In the genomic region with DNA sequence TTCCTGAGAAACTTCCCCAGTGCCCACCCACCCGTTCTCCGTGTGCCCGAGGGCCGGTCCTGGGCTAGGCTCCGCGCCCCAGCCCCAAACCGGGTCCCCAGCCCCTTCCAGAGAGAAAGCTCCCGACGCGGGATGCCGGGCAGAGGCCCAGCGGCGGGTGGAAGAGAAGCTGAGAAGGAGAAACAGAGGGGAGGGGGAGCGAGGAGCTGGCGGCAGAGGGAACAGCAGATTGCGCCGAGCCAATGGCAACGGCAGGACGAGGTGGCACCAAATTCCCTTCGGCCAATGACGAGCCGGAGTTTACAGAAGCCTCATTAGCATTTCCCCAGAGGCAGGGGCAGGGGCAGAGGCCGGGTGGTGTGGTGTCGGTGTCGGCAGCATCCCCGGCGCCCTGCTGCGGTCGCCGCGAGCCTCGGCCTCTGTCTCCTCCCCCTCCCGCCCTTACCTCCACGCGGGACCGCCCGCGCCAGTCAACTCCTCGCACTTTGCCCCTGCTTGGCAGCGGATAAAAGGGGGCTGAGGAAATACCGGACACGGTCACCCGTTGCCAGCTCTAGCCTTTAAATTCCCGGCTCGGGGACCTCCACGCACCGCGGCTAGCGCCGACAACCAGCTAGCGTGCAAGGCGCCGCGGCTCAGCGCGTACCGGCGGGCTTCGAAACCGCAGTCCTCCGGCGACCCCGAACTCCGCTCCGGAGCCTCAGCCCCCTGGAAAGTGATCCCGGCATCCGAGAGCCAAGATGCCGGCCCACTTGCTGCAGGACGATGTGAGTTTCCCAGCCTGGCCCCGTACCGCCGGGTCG, we compare ENCODE assay signal across 1 cellular context.
TF ChIP-seq lines count a peak whose summit lies in the region.

A gene (plus strand): TSS at position 469 of the 803 bp plus-strand sequence. CDS start 272 bp downstream, at position 741.

TF ChIP-seq in K562, 482 proteins besides CTCF, POLR2A, EP300 and RAD21 (continued from another document and continues in another):
- TF ChIP-seq, protein P1, sequence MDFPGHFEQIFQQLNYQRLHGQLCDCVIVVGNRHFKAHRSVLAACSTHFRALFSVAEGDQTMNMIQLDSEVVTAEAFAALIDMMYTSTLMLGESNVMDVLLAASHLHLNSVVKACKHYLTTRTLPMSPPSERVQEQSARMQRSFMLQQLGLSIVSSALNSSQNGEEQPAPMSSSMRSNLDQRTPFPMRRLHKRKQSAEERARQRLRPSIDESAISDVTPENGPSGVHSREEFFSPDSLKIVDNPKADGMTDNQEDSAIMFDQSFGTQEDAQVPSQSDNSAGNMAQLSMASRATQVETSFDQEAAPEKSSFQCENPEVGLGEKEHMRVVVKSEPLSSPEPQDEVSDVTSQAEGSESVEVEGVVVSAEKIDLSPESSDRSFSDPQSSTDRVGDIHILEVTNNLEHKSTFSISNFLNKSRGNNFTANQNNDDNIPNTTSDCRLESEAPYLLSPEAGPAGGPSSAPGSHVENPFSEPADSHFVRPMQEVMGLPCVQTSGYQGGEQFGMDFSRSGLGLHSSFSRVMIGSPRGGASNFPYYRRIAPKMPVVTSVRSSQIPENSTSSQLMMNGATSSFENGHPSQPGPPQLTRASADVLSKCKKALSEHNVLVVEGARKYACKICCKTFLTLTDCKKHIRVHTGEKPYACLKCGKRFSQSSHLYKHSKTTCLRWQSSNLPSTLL (IDR thresholded peaks at IDR 0.05), result no peak
- no peak for TF ChIP-seq LARP7 (IDR thresholded peaks at IDR 0.05)
- no peak for TF ChIP-seq ZNF707 (CRISPR knock-in tag; conservative IDR thresholded peaks at IDR 0.05)
- no peak for TF ChIP-seq ELF2 (CRISPR knock-in tag; IDR thresholded peaks at IDR 0.05)
- TF ChIP-seq CHD1 (IDR thresholded peaks at IDR 0.05; ENCODE audit: low read length), result no peak
- no peak for TF ChIP-seq SOX6 (IDR thresholded peaks at IDR 0.05)
- TF ChIP-seq TAF9B (IDR thresholded peaks at IDR 0.05; ENCODE audit: partially characterized antibody), result peak; percentile 49
- peak; percentile 61 for TF ChIP-seq TAF1 (IDR thresholded peaks at IDR 0.05; ENCODE audit: control insufficient read depth, extremely low read depth, insufficient read depth, low read length, severe bottlenecking)
- no peak for TF ChIP-seq ZNF217 (CRISPR knock-in tag; IDR thresholded peaks at IDR 0.05)
- TF ChIP-seq GATAD2A (IDR thresholded peaks at IDR 0.05), result no peak
- TF ChIP-seq EGR1 (conservative IDR thresholded peaks at IDR 0.05), result no peak
- TF ChIP-seq KLF13 (tag; IDR thresholded peaks at IDR 0.05; ENCODE audit: borderline replicate concordance, low read depth), result no peak
- no peak for TF ChIP-seq RCOR1 (IDR thresholded peaks at IDR 0.05; ENCODE audit: borderline replicate concordance in 1 of 2, low read depth in 2 of 2, low read length in 2 of 2)
- TF ChIP-seq ZNF354B (CRISPR knock-in tag; IDR thresholded peaks at IDR 0.05), result no peak
- TF ChIP-seq SREBF1 (IDR thresholded peaks at IDR 0.05; ENCODE audit: borderline replicate concordance, low read depth, low read length), result peak; percentile 93
- no peak for TF ChIP-seq ZNF830 (CRISPR knock-in tag; IDR thresholded peaks at IDR 0.05)
- TF ChIP-seq SETDB1 (IDR thresholded peaks at IDR 0.05; ENCODE audit: low read length), result no peak
- no peak for TF ChIP-seq ELF4 (CRISPR knock-in tag; IDR thresholded peaks at IDR 0.05)
- no peak for TF ChIP-seq ZNF436 (CRISPR knock-in tag; IDR thresholded peaks at IDR 0.05)
- TF ChIP-seq NEUROD1 (IDR thresholded peaks at IDR 0.05; ENCODE audit: borderline replicate concordance, low read depth, low read length, partially characterized antibody), result peak; percentile 26
- TF ChIP-seq TEAD1 (CRISPR knock-in tag; IDR thresholded peaks at IDR 0.05), result 0 out of 4 replicates have a peak, but pooled peaks of 1 of the 2 experiments have one; percentile 18
- TF ChIP-seq, protein P2, sequence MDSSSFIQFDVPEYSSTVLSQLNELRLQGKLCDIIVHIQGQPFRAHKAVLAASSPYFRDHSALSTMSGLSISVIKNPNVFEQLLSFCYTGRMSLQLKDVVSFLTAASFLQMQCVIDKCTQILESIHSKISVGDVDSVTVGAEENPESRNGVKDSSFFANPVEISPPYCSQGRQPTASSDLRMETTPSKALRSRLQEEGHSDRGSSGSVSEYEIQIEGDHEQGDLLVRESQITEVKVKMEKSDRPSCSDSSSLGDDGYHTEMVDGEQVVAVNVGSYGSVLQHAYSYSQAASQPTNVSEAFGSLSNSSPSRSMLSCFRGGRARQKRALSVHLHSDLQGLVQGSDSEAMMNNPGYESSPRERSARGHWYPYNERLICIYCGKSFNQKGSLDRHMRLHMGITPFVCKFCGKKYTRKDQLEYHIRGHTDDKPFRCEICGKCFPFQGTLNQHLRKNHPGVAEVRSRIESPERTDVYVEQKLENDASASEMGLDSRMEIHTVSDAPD (CRISPR knock-in tag; IDR thresholded peaks at IDR 0.05), result no peak
- TF ChIP-seq, protein P3, sequence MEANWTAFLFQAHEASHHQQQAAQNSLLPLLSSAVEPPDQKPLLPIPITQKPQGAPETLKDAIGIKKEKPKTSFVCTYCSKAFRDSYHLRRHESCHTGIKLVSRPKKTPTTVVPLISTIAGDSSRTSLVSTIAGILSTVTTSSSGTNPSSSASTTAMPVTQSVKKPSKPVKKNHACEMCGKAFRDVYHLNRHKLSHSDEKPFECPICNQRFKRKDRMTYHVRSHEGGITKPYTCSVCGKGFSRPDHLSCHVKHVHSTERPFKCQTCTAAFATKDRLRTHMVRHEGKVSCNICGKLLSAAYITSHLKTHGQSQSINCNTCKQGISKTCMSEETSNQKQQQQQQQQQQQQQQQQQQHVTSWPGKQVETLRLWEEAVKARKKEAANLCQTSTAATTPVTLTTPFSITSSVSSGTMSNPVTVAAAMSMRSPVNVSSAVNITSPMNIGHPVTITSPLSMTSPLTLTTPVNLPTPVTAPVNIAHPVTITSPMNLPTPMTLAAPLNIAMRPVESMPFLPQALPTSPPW (CRISPR knock-in tag; IDR thresholded peaks at IDR 0.05), result peak; percentile 75
- TF ChIP-seq ARNT (IDR thresholded peaks at IDR 0.05), result no peak
- peak; percentile 22 to 45; a peak in 1 of 4 replicates for TF ChIP-seq FOXK2 (conservative IDR thresholded peaks at IDR 0.05 in 1 of 2, IDR thresholded peaks at IDR 0.05 in 1 of 2; ENCODE audit: low read depth in 2 of 2)
- TF ChIP-seq, protein P4, sequence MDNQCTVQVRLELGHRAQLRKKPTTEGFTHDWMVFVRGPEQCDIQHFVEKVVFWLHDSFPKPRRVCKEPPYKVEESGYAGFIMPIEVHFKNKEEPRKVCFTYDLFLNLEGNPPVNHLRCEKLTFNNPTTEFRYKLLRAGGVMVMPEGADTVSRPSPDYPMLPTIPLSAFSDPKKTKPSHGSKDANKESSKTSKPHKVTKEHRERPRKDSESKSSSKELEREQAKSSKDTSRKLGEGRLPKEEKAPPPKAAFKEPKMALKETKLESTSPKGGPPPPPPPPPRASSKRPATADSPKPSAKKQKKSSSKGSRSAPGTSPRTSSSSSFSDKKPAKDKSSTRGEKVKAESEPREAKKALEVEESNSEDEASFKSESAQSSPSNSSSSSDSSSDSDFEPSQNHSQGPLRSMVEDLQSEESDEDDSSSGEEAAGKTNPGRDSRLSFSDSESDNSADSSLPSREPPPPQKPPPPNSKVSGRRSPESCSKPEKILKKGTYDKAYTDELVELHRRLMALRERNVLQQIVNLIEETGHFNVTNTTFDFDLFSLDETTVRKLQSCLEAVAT (IDR thresholded peaks at IDR 0.05), result 0 out of 4 replicates have a peak, but pooled peaks of 1 of the 2 experiments have one; percentile 8
- TF ChIP-seq MYBL2 (IDR thresholded peaks at IDR 0.05; ENCODE audit: low read depth), result no peak
- no peak for TF ChIP-seq MYBL2 (CRISPR knock-in tag; IDR thresholded peaks at IDR 0.05; ENCODE audit: borderline replicate concordance)
- TF ChIP-seq PHF8 (IDR thresholded peaks at IDR 0.05; ENCODE audit: borderline replicate concordance, low read length), result peak; percentile 38; the same call in 1 of the 2 replicates
- TF ChIP-seq, protein P5, sequence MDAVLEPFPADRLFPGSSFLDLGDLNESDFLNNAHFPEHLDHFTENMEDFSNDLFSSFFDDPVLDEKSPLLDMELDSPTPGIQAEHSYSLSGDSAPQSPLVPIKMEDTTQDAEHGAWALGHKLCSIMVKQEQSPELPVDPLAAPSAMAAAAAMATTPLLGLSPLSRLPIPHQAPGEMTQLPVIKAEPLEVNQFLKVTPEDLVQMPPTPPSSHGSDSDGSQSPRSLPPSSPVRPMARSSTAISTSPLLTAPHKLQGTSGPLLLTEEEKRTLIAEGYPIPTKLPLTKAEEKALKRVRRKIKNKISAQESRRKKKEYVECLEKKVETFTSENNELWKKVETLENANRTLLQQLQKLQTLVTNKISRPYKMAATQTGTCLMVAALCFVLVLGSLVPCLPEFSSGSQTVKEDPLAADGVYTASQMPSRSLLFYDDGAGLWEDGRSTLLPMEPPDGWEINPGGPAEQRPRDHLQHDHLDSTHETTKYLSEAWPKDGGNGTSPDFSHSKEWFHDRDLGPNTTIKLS (IDR thresholded peaks at IDR 0.05; ENCODE audit: borderline replicate concordance, low read depth), result no peak; the same call in 1 of the 2 replicates
- TF ChIP-seq PTBP1 (IDR thresholded peaks at IDR 0.05; ENCODE audit: low read depth, low read length), result no peak
- TF ChIP-seq SIX5 (IDR thresholded peaks at IDR 0.05; ENCODE audit: borderline replicate concordance in 1 of 2, insufficient read depth in 1 of 2, low read depth in 1 of 2, low read length in 2 of 2), result no peak
- TF ChIP-seq GABPA (tag; conservative IDR thresholded peaks at IDR 0.05; ENCODE audit: low read depth), result no peak
- no peak for TF ChIP-seq TAF7 (tag; IDR thresholded peaks at IDR 0.05)
- no peak for TF ChIP-seq HDAC6 (IDR thresholded peaks at IDR 0.05; ENCODE audit: low read depth, low read length)
- 0 out of 2 replicates have a peak, but pooled peaks have one; percentile 15 for TF ChIP-seq NFIC (IDR thresholded peaks at IDR 0.05)
- TF ChIP-seq SIN3A (IDR thresholded peaks at IDR 0.05; ENCODE audit: borderline replicate concordance in 2 of 2, control insufficient read depth in 1 of 2, low read depth in 2 of 2, low read length in 2 of 2), result peak in 1 of 2 experiments; percentile 67; a peak in 1 of 4 replicates
- peak; percentile 100 for TF ChIP-seq LCOR (CRISPR knock-in tag; IDR thresholded peaks at IDR 0.05)
- no peak for TF ChIP-seq MTA1 (IDR thresholded peaks at IDR 0.05; ENCODE audit: borderline replicate concordance)
- TF ChIP-seq ZNF140 (CRISPR knock-in tag; IDR thresholded peaks at IDR 0.05), result no peak
- no peak for TF ChIP-seq ARHGAP35 (IDR thresholded peaks at IDR 0.05; ENCODE audit: partially characterized antibody)
- TF ChIP-seq CTBP1 (IDR thresholded peaks at IDR 0.05; ENCODE audit: borderline replicate concordance), result peak; percentile 70
- no peak for TF ChIP-seq GATAD2B (IDR thresholded peaks at IDR 0.05; ENCODE audit: borderline replicate concordance)
- TF ChIP-seq, protein P6, sequence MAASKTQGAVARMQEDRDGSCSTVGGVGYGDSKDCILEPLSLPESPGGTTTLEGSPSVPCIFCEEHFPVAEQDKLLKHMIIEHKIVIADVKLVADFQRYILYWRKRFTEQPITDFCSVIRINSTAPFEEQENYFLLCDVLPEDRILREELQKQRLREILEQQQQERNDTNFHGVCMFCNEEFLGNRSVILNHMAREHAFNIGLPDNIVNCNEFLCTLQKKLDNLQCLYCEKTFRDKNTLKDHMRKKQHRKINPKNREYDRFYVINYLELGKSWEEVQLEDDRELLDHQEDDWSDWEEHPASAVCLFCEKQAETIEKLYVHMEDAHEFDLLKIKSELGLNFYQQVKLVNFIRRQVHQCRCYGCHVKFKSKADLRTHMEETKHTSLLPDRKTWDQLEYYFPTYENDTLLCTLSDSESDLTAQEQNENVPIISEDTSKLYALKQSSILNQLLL (CRISPR knock-in tag; IDR thresholded peaks at IDR 0.05; ENCODE audit: borderline replicate concordance), result no peak
- TF ChIP-seq ZNF551 (CRISPR knock-in tag; IDR thresholded peaks at IDR 0.05), result no peak
- TF ChIP-seq, protein P7, sequence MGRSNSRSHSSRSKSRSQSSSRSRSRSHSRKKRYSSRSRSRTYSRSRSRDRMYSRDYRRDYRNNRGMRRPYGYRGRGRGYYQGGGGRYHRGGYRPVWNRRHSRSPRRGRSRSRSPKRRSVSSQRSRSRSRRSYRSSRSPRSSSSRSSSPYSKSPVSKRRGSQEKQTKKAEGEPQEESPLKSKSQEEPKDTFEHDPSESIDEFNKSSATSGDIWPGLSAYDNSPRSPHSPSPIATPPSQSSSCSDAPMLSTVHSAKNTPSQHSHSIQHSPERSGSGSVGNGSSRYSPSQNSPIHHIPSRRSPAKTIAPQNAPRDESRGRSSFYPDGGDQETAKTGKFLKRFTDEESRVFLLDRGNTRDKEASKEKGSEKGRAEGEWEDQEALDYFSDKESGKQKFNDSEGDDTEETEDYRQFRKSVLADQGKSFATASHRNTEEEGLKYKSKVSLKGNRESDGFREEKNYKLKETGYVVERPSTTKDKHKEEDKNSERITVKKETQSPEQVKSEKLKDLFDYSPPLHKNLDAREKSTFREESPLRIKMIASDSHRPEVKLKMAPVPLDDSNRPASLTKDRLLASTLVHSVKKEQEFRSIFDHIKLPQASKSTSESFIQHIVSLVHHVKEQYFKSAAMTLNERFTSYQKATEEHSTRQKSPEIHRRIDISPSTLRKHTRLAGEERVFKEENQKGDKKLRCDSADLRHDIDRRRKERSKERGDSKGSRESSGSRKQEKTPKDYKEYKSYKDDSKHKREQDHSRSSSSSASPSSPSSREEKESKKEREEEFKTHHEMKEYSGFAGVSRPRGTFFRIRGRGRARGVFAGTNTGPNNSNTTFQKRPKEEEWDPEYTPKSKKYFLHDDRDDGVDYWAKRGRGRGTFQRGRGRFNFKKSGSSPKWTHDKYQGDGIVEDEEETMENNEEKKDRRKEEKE (IDR thresholded peaks at IDR 0.05; ENCODE audit: borderline replicate concordance in 1 of 2, control insufficient read depth in 1 of 2, low read depth in 2 of 2, low read length in 1 of 2), result no peak
- TF ChIP-seq GTF2F1 (IDR thresholded peaks at IDR 0.05; ENCODE audit: low read depth, low read length), result no peak
- TF ChIP-seq, protein P8, sequence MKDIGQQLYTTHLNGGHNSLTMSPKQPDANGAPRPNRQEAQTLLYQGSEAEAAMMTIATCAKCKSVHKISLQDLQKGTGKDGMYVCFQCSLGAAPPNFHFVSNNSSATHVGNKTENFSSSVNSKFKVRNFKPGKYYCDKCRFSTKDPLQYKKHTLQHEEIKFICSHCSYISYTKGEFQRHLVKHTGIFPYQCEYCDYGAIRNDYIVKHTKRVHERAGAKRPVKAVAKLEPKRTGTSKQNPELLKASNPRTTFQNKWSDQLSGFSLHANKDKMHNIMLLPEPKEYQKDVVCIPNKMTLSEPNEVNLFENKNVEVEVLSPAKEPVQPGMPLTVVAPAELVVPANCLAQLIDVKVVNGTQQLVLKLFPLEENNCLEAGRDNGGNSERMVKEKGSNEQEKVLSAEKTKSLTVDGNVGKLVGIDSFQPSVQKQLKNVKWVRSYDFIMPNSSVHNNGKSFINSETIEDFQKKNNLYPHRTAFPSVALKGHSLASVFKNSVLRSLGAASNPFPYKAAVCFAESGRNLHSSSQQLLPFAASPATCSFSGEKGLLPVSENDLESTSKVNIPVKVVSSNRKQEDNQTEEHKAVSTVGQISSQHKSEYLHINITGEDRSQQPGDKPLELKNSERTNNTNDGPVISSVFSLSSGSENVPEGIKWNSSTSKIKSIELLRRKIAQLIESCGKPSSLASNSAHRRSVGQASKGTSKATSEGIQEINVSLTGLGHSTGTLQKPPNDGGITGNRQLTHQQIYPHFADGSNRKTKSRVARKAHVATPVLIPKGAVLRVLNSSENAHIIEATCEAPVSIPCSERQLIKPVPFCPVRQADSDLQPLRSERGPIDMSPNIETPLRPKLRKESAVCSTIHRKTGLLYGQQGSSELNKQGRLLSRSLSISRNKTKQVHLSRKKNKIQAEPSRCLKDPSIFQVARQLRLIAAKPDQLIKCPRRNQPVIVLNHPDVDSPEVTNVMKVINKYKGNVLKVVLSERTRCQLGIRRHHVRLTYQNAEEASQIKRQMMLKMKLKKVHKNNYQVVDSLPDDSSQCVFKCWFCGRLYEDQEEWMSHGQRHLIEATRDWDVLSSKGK (CRISPR knock-in tag; IDR thresholded peaks at IDR 0.05), result no peak
